8 cellular contexts compared by ENCODE assay signal in the genomic region with DNA sequence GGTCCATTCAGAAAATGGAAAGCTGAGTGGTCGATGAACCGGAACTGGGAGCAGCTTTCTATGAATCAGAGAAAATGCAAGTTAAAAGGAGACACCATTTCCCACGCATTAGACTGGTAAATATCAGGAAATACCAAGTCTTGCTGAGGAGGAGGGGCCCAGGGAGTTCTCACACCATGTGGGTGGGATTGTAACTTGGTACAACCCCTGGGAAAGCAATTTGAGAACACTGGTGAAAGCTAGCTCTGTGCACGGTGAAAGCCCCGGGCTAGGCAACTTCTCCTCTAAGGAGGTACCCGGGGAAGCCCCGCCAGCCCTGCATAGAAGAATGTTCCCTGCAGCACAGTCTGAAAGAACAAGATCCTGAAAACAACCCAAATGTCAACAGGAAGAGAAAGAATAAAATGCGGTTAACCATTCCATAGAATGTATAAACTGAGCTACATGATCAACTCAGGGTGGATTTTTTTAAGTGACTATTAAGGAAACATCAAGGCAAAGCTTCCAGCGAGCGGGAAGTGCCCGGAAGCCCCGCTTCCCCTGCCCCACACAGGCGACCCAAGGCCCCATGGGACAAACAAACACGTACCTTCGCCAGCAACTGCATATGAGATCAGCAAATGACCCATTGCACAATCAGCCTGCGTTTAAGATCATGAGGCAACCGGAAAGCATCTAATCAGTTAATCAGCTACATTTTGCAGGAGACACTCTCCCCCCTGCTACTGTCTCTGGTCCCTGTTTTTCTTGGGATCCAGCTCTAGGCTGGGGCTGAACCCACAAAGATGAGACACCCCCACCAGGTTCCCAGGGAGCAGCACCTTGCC. TPM values are rescaled to one million over a fixed set of nuclear protein-coding genes. Genes with fewer than 3 reads are reported as not detected.
DNase-seq lines count a peak whose midpoint lies in the region; ATAC-seq and TF ChIP-seq lines count a peak whose summit lies in the region.
"Had no signal": no experiment of that assay in that cellular context is flagged by ENCODE, and none has a peak within 500 bp of the region (broad histone marks: within the 10 kb centered on the region; RNA-seq: fewer than 3 reads in every experiment).

No MANE protein-coding gene starts in this region.

- no peaks in the 10 kb centered on the region for H3K36me3 Mint-ChIP-seq in stimulated activated naive B cell treated with anti-CD40 and anti-IgM and Interleukin-4, amounts not matched to agents 10 μg/mL and 1 μg/mL and 100 μg/mL, for 72 hours

- H3K27me3 Mint-ChIP-seq in stimulated activated naive B cell treated with anti-CD40 and anti-IgM and Interleukin-4, amounts not matched to agents 10 μg/mL and 1 μg/mL and 100 μg/mL, for 72 hours = peaks cover 51 to 75% of the 10 kb centered on the region in 2 donors

- CTCF ChIA-PET in HEK293 (lab: Yijun Ruan, JAX) (interaction anchor here (0.6 to 1.2 kb wide), 4 partner anchors 11 to 180 kb away, joined by 3 to 6 read pairs (median 3); a partner anchor contains a TSS), RWPE1 (lab: Yijun Ruan, JAX) (interaction anchor here (1.2 to 1.3 kb wide), 2 partner anchors 10 to 11 kb away, joined by 3 to 5 read pairs; a partner anchor contains a TSS)

- TF ChIP-seq CTCF in HEK293 (tag by site-specific recombination; IDR thresholded peaks at IDR 0.05) (no peak), RWPE1 (conservative IDR thresholded peaks at IDR 0.05; ENCODE audit: low read depth) (no peak)

- H3K27ac ChIP-seq in HEK293 (ENCODE audit: extremely low read depth, low read depth, low read length) = 0 out of 2 replicates have a peak overlapping the region, but pooled peaks have one; percentile 49
- H3K27ac ChIP-seq in RWPE1 = peak overlapping the region; percentile 61

- DNase-seq in RWPE1 (ENCODE audit: low spot score) (peak; percentile 79), left ventricle myocardium superior (peak; percentile 46), germinal center (ENCODE audit: low spot score) (no peak), cerebellar cortex (ENCODE audit: low spot score) (no peak), HUDEP-2 (lab: John Stamatoyannopoulos, UW; ENCODE audit: unreplicated experiment in 76 of 76) (no peak)
- DNase-seq in stimulated activated naive B cell treated with anti-CD40 and anti-IgM and Interleukin-4, amounts not matched to agents 10 μg/mL and 1 μg/mL and 100 μg/mL, for 72 hours = peak; percentile 67
- DNase-seq: central memory CD4-positive, alpha-beta T cell had no signal

- ATAC-seq in left ventricle myocardium superior = peak; percentile 81
- peak; percentile 97 for ATAC-seq in stimulated activated naive B cell treated with anti-CD40 and anti-IgM and Interleukin-4, amounts not matched to agents 10 μg/mL and 1 μg/mL and 100 μg/mL, for 72 hours (replicated peaks)

- no peaks in the 10 kb centered on the region for H3K9me3 ChIP-seq in HEK293 (ENCODE audit: control insufficient read depth, insufficient read depth, low read depth, low read length)

- H3K4me1 Mint-ChIP-seq in stimulated activated naive B cell treated with anti-CD40 and anti-IgM and Interleukin-4, amounts not matched to agents 10 μg/mL and 1 μg/mL and 100 μg/mL, for 72 hours = peaks cover 11 to 22% of the 10 kb centered on the region in 2 donors

- intact Hi-C loops in left ventricle myocardium superior (cut with micrococcal nuclease) = no loop called here

- H3K36me3 ChIP-seq in HEK293 (ENCODE audit: control insufficient read depth in 2 of 2, insufficient read depth in 1 of 2, low read length in 2 of 2) = no peaks in the 10 kb centered on the region

- H3K4me1 ChIP-seq in HEK293 (ENCODE audit: control insufficient read depth, insufficient read depth, low read length) = peaks cover 10% of the 10 kb centered on the region

- H3K9me3 Mint-ChIP-seq in stimulated activated naive B cell treated with anti-CD40 and anti-IgM and Interleukin-4, amounts not matched to agents 10 μg/mL and 1 μg/mL and 100 μg/mL, for 72 hours = no peaks in the 10 kb centered on the region

- H3K4me3 ChIP-seq in HEK293 (ENCODE audit: low read depth, low read length) = no peak overlapping the region

- peak overlapping the region; percentile 11 to 21 for H3K4me3 Mint-ChIP-seq in stimulated activated naive B cell treated with anti-CD40 and anti-IgM and Interleukin-4, amounts not matched to agents 10 μg/mL and 1 μg/mL and 100 μg/mL, for 72 hours

- POLR2A ChIA-PET in HEK293 (lab: Yijun Ruan, JAX) (interaction anchor here (1.8 kb wide), 1 partner anchor 11 kb away, joined by 9 read pairs; a partner anchor contains a TSS), RWPE1 (lab: Yijun Ruan, JAX; ENCODE audit: low non-redundant PET) (no interaction called here)

- H3K27ac Mint-ChIP-seq in stimulated activated naive B cell treated with anti-CD40 and anti-IgM and Interleukin-4, amounts not matched to agents 10 μg/mL and 1 μg/mL and 100 μg/mL, for 72 hours = peak overlapping the region; percentile 15

TF ChIP-seq in HEK293, 187 proteins besides CTCF, POLR2A, EP300 and RAD21 (continues in another document):
- TF ChIP-seq ZNF473 (tag by site-specific recombination; IDR thresholded peaks at IDR 0.05) = no peak
- no peak for TF ChIP-seq KLF1 (tag by site-specific recombination; IDR thresholded peaks at IDR 0.05)
- peak; percentile 41; the same call in 1 of the 2 replicates for TF ChIP-seq SP2 (tag by site-specific recombination; IDR thresholded peaks at IDR 0.05)
- TF ChIP-seq ZIC2 (tag by site-specific recombination; IDR thresholded peaks at IDR 0.05) = no peak
- TF ChIP-seq IKZF3 (tag by site-specific recombination; IDR thresholded peaks at IDR 0.05) = peak; percentile 48; the same call in 1 of the 2 replicates
- TF ChIP-seq ZFP69B (tag by site-specific recombination; IDR thresholded peaks at IDR 0.05) = peak; percentile 9; the same call in 1 of the 2 replicates
- no peak for TF ChIP-seq ZNF174 (tag by site-specific recombination; IDR thresholded peaks at IDR 0.05)
- peak; percentile 43; the same call in 1 of the 2 replicates for TF ChIP-seq ZNF394 (tag by site-specific recombination; IDR thresholded peaks at IDR 0.05; ENCODE audit: borderline replicate concordance)
- TF ChIP-seq ZNF366 (tag by site-specific recombination; conservative IDR thresholded peaks at IDR 0.05) = peak; percentile 63
- no peak for TF ChIP-seq ZNF274 (IDR thresholded peaks at IDR 0.05; ENCODE audit: low read length)
- no peak for TF ChIP-seq ZNF274 (tag by site-specific recombination; IDR thresholded peaks at IDR 0.05; ENCODE audit: borderline replicate concordance)
- peak; percentile 92 for TF ChIP-seq ZEB2 (tag by site-specific recombination; IDR thresholded peaks at IDR 0.05)
- TF ChIP-seq, protein P1, sequence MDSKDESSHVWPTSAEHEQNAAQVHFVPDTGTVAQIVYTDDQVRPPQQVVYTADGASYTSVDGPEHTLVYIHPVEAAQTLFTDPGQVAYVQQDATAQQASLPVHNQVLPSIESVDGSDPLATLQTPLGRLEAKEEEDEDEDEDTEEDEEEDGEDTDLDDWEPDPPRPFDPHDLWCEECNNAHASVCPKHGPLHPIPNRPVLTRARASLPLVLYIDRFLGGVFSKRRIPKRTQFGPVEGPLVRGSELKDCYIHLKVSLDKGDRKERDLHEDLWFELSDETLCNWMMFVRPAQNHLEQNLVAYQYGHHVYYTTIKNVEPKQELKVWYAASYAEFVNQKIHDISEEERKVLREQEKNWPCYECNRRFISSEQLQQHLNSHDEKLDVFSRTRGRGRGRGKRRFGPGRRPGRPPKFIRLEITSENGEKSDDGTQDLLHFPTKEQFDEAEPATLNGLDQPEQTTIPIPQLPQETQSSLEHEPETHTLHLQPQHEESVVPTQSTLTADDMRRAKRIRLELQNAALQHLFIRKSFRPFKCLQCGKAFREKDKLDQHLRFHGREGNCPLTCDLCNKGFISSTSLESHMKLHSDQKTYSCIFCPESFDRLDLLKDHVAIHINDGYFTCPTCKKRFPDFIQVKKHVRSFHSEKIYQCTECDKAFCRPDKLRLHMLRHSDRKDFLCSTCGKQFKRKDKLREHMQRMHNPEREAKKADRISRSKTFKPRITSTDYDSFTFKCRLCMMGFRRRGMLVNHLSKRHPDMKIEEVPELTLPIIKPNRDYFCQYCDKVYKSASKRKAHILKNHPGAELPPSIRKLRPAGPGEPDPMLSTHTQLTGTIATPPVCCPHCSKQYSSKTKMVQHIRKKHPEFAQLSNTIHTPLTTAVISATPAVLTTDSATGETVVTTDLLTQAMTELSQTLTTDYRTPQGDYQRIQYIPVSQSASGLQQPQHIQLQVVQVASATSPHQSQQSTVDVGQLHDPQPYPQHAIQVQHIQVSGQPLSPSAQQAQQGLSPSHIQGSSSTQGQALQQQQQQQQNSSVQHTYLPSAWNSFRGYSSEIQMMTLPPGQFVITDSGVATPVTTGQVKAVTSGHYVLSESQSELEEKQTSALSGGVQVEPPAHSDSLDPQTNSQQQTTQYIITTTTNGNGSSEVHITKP (tag by site-specific recombination; IDR thresholded peaks at IDR 0.05) = peak; percentile 96
- TF ChIP-seq, protein P2, sequence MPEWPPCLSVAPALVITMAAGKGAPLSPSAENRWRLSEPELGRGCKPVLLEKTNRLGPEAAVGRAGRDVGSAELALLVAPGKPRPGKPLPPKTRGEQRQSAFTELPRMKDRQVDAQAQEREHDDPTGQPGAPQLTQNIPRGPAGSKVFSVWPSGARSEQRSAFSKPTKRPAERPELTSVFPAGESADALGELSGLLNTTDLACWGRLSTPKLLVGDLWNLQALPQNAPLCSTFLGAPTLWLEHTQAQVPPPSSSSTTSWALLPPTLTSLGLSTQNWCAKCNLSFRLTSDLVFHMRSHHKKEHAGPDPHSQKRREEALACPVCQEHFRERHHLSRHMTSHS (tag by site-specific recombination; IDR thresholded peaks at IDR 0.05) = no peak
- peak; percentile 69 for TF ChIP-seq ZFHX2 (tag by site-specific recombination; conservative IDR thresholded peaks at IDR 0.05)
- no peak for TF ChIP-seq ZSCAN23 (tag by site-specific recombination; IDR thresholded peaks at IDR 0.05)
- TF ChIP-seq ZNF112 (tag by site-specific recombination; IDR thresholded peaks at IDR 0.05) = no peak
- TF ChIP-seq ZNF660 (tag by site-specific recombination; IDR thresholded peaks at IDR 0.05) = no peak
- 0 out of 2 replicates have a peak, but pooled peaks have one; percentile 22 for TF ChIP-seq ZNF558 (tag by site-specific recombination; IDR thresholded peaks at IDR 0.05)
- TF ChIP-seq, protein P3, sequence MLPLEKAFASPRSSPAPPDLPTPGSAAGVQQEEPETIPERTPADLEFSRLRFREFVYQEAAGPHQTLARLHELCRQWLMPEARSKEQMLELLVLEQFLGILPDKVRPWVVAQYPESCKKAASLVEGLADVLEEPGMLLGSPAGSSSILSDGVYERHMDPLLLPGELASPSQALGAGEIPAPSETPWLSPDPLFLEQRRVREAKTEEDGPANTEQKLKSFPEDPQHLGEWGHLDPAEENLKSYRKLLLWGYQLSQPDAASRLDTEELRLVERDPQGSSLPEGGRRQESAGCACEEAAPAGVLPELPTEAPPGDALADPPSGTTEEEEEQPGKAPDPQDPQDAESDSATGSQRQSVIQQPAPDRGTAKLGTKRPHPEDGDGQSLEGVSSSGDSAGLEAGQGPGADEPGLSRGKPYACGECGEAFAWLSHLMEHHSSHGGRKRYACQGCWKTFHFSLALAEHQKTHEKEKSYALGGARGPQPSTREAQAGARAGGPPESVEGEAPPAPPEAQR (tag by site-specific recombination; IDR thresholded peaks at IDR 0.05) = no peak

RNA-seq across cellular contexts. Expression of a gene that starts 11.3 kb away (rescaled TPM):
- total RNA-seq in left ventricle myocardium superior = 0.32 TPM

Comparison
In these comparisons a context has a peak if more than half of its experiments do, and no peak if none do; other contexts are left out.
1. DNase-seq: peak in RWPE1 (single experiment), left ventricle myocardium superior (single experiment) and stimulated activated naive B cell treated with anti-CD40 and anti-IgM and Interleukin-4, amounts not matched to agents 10 μg/mL and 1 μg/mL and 100 μg/mL, for 72 hours (single experiment); none in germinal center (single experiment), cerebellar cortex (single experiment) and HUDEP-2 (0 of 76).